Comparison of ENCODE assay signal across 11 cellular contexts in genomic region chr1:74502432-74502831, GRCh38. TPM values are rescaled to one million over a fixed set of nuclear protein-coding genes. Genes with fewer than 3 reads are reported as not detected.
A peak's percentile ranks its signal among the peaks of the same experiment; 100 is the strongest.
DNase-seq lines count a peak whose midpoint lies in the region; ATAC-seq, FAIRE-seq and TF ChIP-seq lines count a peak whose summit lies in the region.
"Had no signal": no experiment of that assay in that cellular context is flagged by ENCODE, and none has a peak within 500 bp of the region (broad histone marks: within the 10 kb centered on the region; RNA-seq: fewer than 3 reads in every experiment).

No MANE protein-coding gene starts in this region.

- CTCF ChIA-PET in GM12878 (lab: Yijun Ruan, JAX): interaction anchor here (1.0 to 7.1 kb wide), 12 partner anchors 8 to 267 kb away, joined by 3 to 61 read pairs (median 4); partner anchors contain the start of genes CRYZ and TYW3

- no peaks in the 10 kb centered on the region for H3K27me3 ChIP-seq in GM12878 (replicated peaks in 1 of 2; ENCODE audit: control insufficient read depth in 2 of 2, insufficient read depth in 2 of 2, low read length in 1 of 2)
- H3K27me3 ChIP-seq in liver (ENCODE audit: control insufficient read depth in 4 of 4, insufficient read depth in 4 of 4, low read length in 3 of 4): peaks cover 0 to 3% (median 0%) of the 10 kb centered on the region in 4 donors

- H3K4me3 ChIP-seq in GM12878: no peak overlapping the region
- H3K4me3 ChIP-seq in liver (ENCODE audit: low read depth in 1 of 3, low read length in 3 of 3): no peak overlapping the region
- no peak overlapping the region for H3K4me3 ChIP-seq in lower leg skin (ENCODE audit: low read depth, poor library complexity, severe bottlenecking)

- H4K20me1 ChIP-seq in GM12878 (ENCODE audit: control insufficient read depth, insufficient read depth): no peaks in the 10 kb centered on the region

- no peaks in the 10 kb centered on the region for H3K36me3 ChIP-seq in GM12878 (ENCODE audit: control insufficient read depth in 2 of 2, insufficient read depth in 2 of 2, low read length in 1 of 2)
- no peaks in the 10 kb centered on the region for H3K36me3 ChIP-seq in liver (ENCODE audit: control insufficient read depth in 4 of 4, insufficient read depth in 3 of 4, low read depth in 1 of 4, low read length in 3 of 4)

- intact Hi-C loops in GM12878 (cut with micrococcal nuclease; ENCODE audit: unreplicated experiment): loop anchor here (5.0 to 10.0 kb wide), 3 partner anchors 185 to 658 kb away; partner anchors contain the start of genes CRYZ and TYW3
- intact Hi-C loops in lower leg skin (cut with DNase I; ENCODE audit: low total_unique reads): no loop called here

- 23% methylated on average over 4 of the region's 4 CpGs for WGBS in GM12878 (ENCODE audit: insufficient coverage, insufficient replicate concordance, low lambda C conversion rate, missing lambda C conversion rate)
- WGBS in liver: 32% methylated on average over 4 of the region's 4 CpGs
- 28 to 34% methylated on average over 4 of the region's 4 CpGs for WGBS in lower leg skin, 2 donors

- BruUV-seq in GM12878 (replicated peaks; lab: Mats Ljungman, UMichigan): no TSS peak

- TF ChIP-seq RAD21 in GM12878 (IDR thresholded peaks at IDR 0.05; ENCODE audit: insufficient read depth, low read depth, low read length) (no peak), liver (IDR thresholded peaks at IDR 0.05) (peak in 1 of 2 donors; percentile 12)

- H3K4me1 ChIP-seq in GM12878 (ENCODE audit: control insufficient read depth, insufficient read depth, low read length) (no peaks in the 10 kb centered on the region), liver (ENCODE audit: control insufficient read depth in 4 of 4, insufficient read depth in 4 of 4, low read length in 3 of 4) (no peaks in the 10 kb centered on the region)

- TF ChIP-seq POLR2A in GM12878 (IDR thresholded peaks at IDR 0.05; ENCODE audit: low read depth, low read length): no peak
- TF ChIP-seq POLR2A in lower leg skin (IDR thresholded peaks at IDR 0.05): no peak

- no peak overlapping the region for H3K4me2 ChIP-seq in GM12878 (ENCODE audit: control insufficient read depth, insufficient read depth)

- H3K9ac ChIP-seq in GM12878 (ENCODE audit: control insufficient read depth, insufficient read depth, low read length): no peak overlapping the region
- H3K9ac ChIP-seq in liver (ENCODE audit: low read depth in 1 of 2, low read length in 2 of 2): no peak overlapping the region

- RAD21 ChIA-PET in GM12878 (lab: Charles Lee; ENCODE audit: unreplicated experiment): interaction anchor here (2.3 kb wide), 1 partner anchor 232 kb away, joined by 8 read pairs; no protein-coding TSS in a partner anchor

- no peaks in the 10 kb centered on the region for H3K79me2 ChIP-seq in GM12878 (ENCODE audit: control insufficient read depth, insufficient read depth, low read length)

- peak; percentile 41 for ATAC-seq in GM18511 (IDR thresholded peaks at IDR 0.05; ENCODE audit: unreplicated experiment)
- peak; percentile 62; the same call in 2 of the 3 replicates for ATAC-seq in GM12878
- ATAC-seq: Panc1 had no signal

- H3K9me3 ChIP-seq in GM12878 (replicated peaks; ENCODE audit: control insufficient read depth, insufficient read depth, low read length) (no peaks in the 10 kb centered on the region), liver (ENCODE audit: control insufficient read depth in 4 of 4, low read length in 3 of 4) (no peaks in the 10 kb centered on the region)

- DNase-seq in KG1 (lab: John Stamatoyannopoulos, UW) (peak; percentile 13), GM12878 (ENCODE audit: low read depth, low spot score) (no peak), lower leg skin (ENCODE audit: low spot score in 2 of 2) (no peak), NCI-H345 treated with DMSO at 0.1 percent for 48 hours (lab: John Stamatoyannopoulos, UW; ENCODE audit: unreplicated experiment) (no peak), NCI-H524 (lab: John Stamatoyannopoulos, UW) (no peak), superior temporal gyrus (ENCODE audit: extremely low spot score) (no peak)
- DNase-seq: activated naive CD4-positive, alpha-beta T cell treated with anti-CD3 and anti-CD28 coated beads, Interleukin-2, amount 50 U/mL, for 16 hours had no signal

- no peak overlapping the region for H2AFZ ChIP-seq in GM12878 (ENCODE audit: control insufficient read depth, low read depth, low read length)

- SMC1A ChIA-PET in GM12878 (lab: Charles Lee; ENCODE audit: uncharacterized antibody, unreplicated experiment): interaction anchor here (0.9 to 2.3 kb wide), 11 partner anchors 11 to 663 kb away, joined by 3 to 18 read pairs (median 4); partner anchors contain the start of genes CRYZ and TYW3

- no peak for FAIRE-seq in GM12878 (lab: Jason Lieb, UNC)
- FAIRE-seq: keratinocyte had no signal

- TF ChIP-seq CTCF in GM12878 (IDR thresholded peaks at IDR 0.05 in 2 of 3, conservative IDR thresholded peaks at IDR 0.05 in 1 of 3; ENCODE audit: control insufficient read depth in 2 of 3, extremely low read depth in 1 of 3, insufficient read depth in 1 of 3, low read depth in 3 of 3, low read length in 3 of 3) (no peak), liver (IDR thresholded peaks at IDR 0.05; ENCODE audit: low read depth, low read length, missing input control) (no peak), lower leg skin (IDR thresholded peaks at IDR 0.05) (no peak)

- in situ Hi-C loops in GM12878 (cut with MboI): no loop called here

- POLR2A ChIA-PET in GM12878 (lab: Charles Lee): no interaction called here

- H3K27ac ChIP-seq in GM12878 (ENCODE audit: control insufficient read depth, insufficient read depth): no peak overlapping the region
- H3K27ac ChIP-seq in liver (ENCODE audit: low read depth in 1 of 2, low read length in 2 of 2): no peak overlapping the region

- TF ChIP-seq EP300 in GM12878 (IDR thresholded peaks at IDR 0.05; ENCODE audit: borderline replicate concordance in 1 of 2, control insufficient read depth in 1 of 2, low read depth in 2 of 2, low read length in 2 of 2): no peak

TF ChIP-seq in liver, 16 proteins besides CTCF, POLR2A, EP300 and RAD21:
- TF ChIP-seq MAX (IDR thresholded peaks at IDR 0.05): no peak
- TF ChIP-seq REST (IDR thresholded peaks at IDR 0.05): peak; percentile 99

RNA-seq across cellular contexts. Expression of gene LRRC53, which starts 10.0 kb away (rescaled TPM):
- not detected in 2 replicates for total RNA-seq in GM12878 (2013; cell fraction: nucleolus; rRNA removed)
- total RNA-seq in GM12878 (2014; rRNA removed) (not detected in 2 replicates), GM12878 (2014; rRNA removed; fragmentation: Illumina TruSeq; extraction: Trizol) (not detected in 2 replicates), GM12878 (2021) (not detected in 2 replicates), liver (not detected), lower leg skin (not detected)
- polyA plus RNA-seq in GM12878 (2011; ENCODE audit: low read depth): not detected
- polyA plus RNA-seq in GM12878 (2011; rRNA removed) (not detected in 2 replicates), GM12878 (2014; fragmentation: Illumina TruSeq; extraction: Trizol) (0.10 TPM in 1 of 2 replicates, not detected in the other), GM12878 (2014; fragmentation: Nextera tagmentation; extraction: Ambion mirVana) (not detected), GM12878 (2014; rRNA removed) (not detected in 2 replicates), GM12878 (2016; fragmentation: Nextera tagmentation; extraction: Ambion mirVana) (not detected), liver (not detected)
- not detected in 2 replicates for polyA plus RNA-seq in GM12878 (2011; cell fraction: cytosol; rRNA removed)
- not detected in 2 replicates for polyA plus RNA-seq in GM12878 (2011; cell fraction: nucleus; rRNA removed)
- polyA plus RNA-seq in GM12878 (2012): not detected in 2 replicates
- polyA minus RNA-seq in GM12878 (2011; rRNA and poly(A)+ RNA removed): not detected in 2 replicates
- polyA minus RNA-seq in GM12878 (2011; cell fraction: cytosol; rRNA and poly(A)+ RNA removed): not detected in 2 replicates
- polyA minus RNA-seq in GM12878 (2011; cell fraction: nucleus; rRNA and poly(A)+ RNA removed): not detected in 2 replicates
- polyA plus RNA-seq: keratinocyte had no signal
